Comparison of ENCODE assay signal across 10 cellular contexts in genomic region chr3:139935866-139936817, GRCh38. TPM values are rescaled to one million over a fixed set of nuclear protein-coding genes. Genes with fewer than 3 reads are reported as not detected.
DNase-seq lines count a peak whose midpoint lies in the region; ATAC-seq, FAIRE-seq and TF ChIP-seq lines count a peak whose summit lies in the region.
"Had no signal": no experiment of that assay in that cellular context is flagged by ENCODE, and none has a peak within 500 bp of the region (broad histone marks: within the 10 kb centered on the region; RNA-seq: fewer than 3 reads in every experiment).

No MANE protein-coding gene starts in this region.

- H3K27me3 ChIP-seq in mammary epithelial cell (ENCODE audit: insufficient read depth, low read length): peaks cover 7% of the 10 kb centered on the region

- H3K4me3 ChIP-seq in mammary epithelial cell (replicated peaks in 1 of 3; ENCODE audit: insufficient read depth in 1 of 3, low read depth in 2 of 3, low read length in 3 of 3) (peak overlapping the region in 2 of 3 experiments; percentile 33 to 37), lower leg skin (ENCODE audit: low read depth, poor library complexity, severe bottlenecking) (peak overlapping the region; percentile 10)

- H3K4me1 ChIP-seq in mammary epithelial cell (ENCODE audit: insufficient read depth, low read length): peaks cover 15% of the 10 kb centered on the region

- H3K9me3 ChIP-seq in mammary epithelial cell (replicated peaks; ENCODE audit: insufficient read depth, low read length): no peaks in the 10 kb centered on the region
- H3K9me3 ChIP-seq: neutrophil had no signal

- DNase-seq in activated T-cell treated with anti-CD3 and anti-CD28 coated beads, Interleukin-2, amount 50 U/mL, for 72 hours: no peak
- no peak for DNase-seq in activated T-cell treated with anti-CD3 and anti-CD28 coated beads for 4 hours
- DNase-seq in mammary epithelial cell: peak; percentile 20
- peak in 1 of 2 donors; percentile 87 for DNase-seq in lower leg skin (ENCODE audit: low spot score in 2 of 2)
- DNase-seq in urothelium cell line (ENCODE audit: low spot score): peak; percentile 10
- DNase-seq in occipital lobe (lab: John Stamatoyannopoulos, UW): no peak
- no peak for DNase-seq in EL

- dilution Hi-C loops in mammary epithelial cell (cut with HindIII; ENCODE audit: low sequenced_read_pairs): no loop called here

- no peak for FAIRE-seq in urothelium cell line (lab: Jason Lieb, UNC)

- H3K27ac ChIP-seq in mammary epithelial cell (ENCODE audit: insufficient read depth, low read depth, low read length): no peak overlapping the region
- H3K27ac ChIP-seq: neutrophil had no signal

- H3K36me3 ChIP-seq in mammary epithelial cell (ENCODE audit: insufficient read depth, low read length): no peaks in the 10 kb centered on the region
- H3K36me3 ChIP-seq: neutrophil had no signal

- CTCF ChIA-PET in mammary epithelial cell (lab: Charles Lee; ENCODE audit: low non-redundant PET): interaction anchor here (0.5 to 0.7 kb wide), 5 partner anchors 190 to 1122 kb away, joined by 3 to 20 read pairs (median 4); no protein-coding TSS in a partner anchor

- H4K20me1 ChIP-seq in mammary epithelial cell (ENCODE audit: insufficient read depth, low read length): no peaks in the 10 kb centered on the region

- no peak for ATAC-seq in activated T-cell treated with anti-CD3 and anti-CD28 coated beads, Interleukin-2, amount 50 U/mL, for 72 hours (replicated peaks in 1 of 2)
- no peak for ATAC-seq in GM18520 (IDR thresholded peaks at IDR 0.05; ENCODE audit: unreplicated experiment)

- peak overlapping the region; percentile 94 for H3K4me2 ChIP-seq in mammary epithelial cell (ENCODE audit: insufficient read depth, low read depth, low read length)

- peaks cover 10% of the 10 kb centered on the region for H3K4me1 Mint-ChIP-seq in activated T-cell treated with anti-CD3 and anti-CD28 coated beads, Interleukin-2, amount 50 U/mL, for 72 hours (ENCODE audit: low read depth)

- no peak overlapping the region for H3K27ac Mint-ChIP-seq in activated T-cell treated with anti-CD3 and anti-CD28 coated beads, Interleukin-2, amount 50 U/mL, for 72 hours
- H3K27ac Mint-ChIP-seq: T-helper 1 cell treated with Interleukin-12 subunit alpha and Interleukin-12 subunit beta and Interleukin-4 antibody, amounts not matched to agents 30 μg/mL and 1 μg/mL, for 36 hours had no signal

- peaks cover 0 to 2% of the 10 kb centered on the region in 2 donors for H3K36me3 Mint-ChIP-seq in activated T-cell treated with anti-CD3 and anti-CD28 coated beads, Interleukin-2, amount 50 U/mL, for 72 hours (ENCODE audit: insufficient read depth in 2 of 2)

- peak overlapping the region; percentile 18 to 43 for H3K4me3 Mint-ChIP-seq in activated T-cell treated with anti-CD3 and anti-CD28 coated beads, Interleukin-2, amount 50 U/mL, for 72 hours
- H3K4me3 Mint-ChIP-seq: T-helper 1 cell treated with Interleukin-12 subunit alpha and Interleukin-12 subunit beta and Interleukin-4 antibody, amounts not matched to agents 30 μg/mL and 1 μg/mL, for 36 hours had no signal

- intact Hi-C loops in mammary epithelial cell (cut with micrococcal nuclease) (loop anchor here (5.0 kb wide), 2 partner anchors 801 to 926 kb away; no protein-coding TSS in a partner anchor), lower leg skin (cut with DNase I; ENCODE audit: low total_unique reads) (no loop called here)

- in situ Hi-C loops in mammary epithelial cell (cut with MboI; ENCODE audit: low sequenced_read_pairs in 2 of 2): loop anchor here (25.0 kb wide), 2 partner anchors 349 to 926 kb away; no protein-coding TSS in a partner anchor

- no peaks in the 10 kb centered on the region for H3K79me2 ChIP-seq in mammary epithelial cell (ENCODE audit: insufficient read depth, low read length)

- no peaks in the 10 kb centered on the region for H3K9me3 Mint-ChIP-seq in activated T-cell treated with anti-CD3 and anti-CD28 coated beads, Interleukin-2, amount 50 U/mL, for 72 hours
- H3K9me3 Mint-ChIP-seq: T-helper 1 cell treated with Interleukin-12 subunit alpha and Interleukin-12 subunit beta and Interleukin-4 antibody, amounts not matched to agents 30 μg/mL and 1 μg/mL, for 36 hours had no signal

- peaks cover 73% of the 10 kb centered on the region for H3K27me3 Mint-ChIP-seq in activated T-cell treated with anti-CD3 and anti-CD28 coated beads, Interleukin-2, amount 50 U/mL, for 72 hours (ENCODE audit: low read depth)

- no peak for TF ChIP-seq CTCF in mammary epithelial cell (conservative IDR thresholded peaks at IDR 0.05 in 1 of 2, IDR thresholded peaks at IDR 0.05 in 1 of 2; ENCODE audit: extremely low read depth in 1 of 2, insufficient read depth in 1 of 2, low read depth in 1 of 2, low read length in 2 of 2)
- TF ChIP-seq CTCF in lower leg skin (IDR thresholded peaks at IDR 0.05): no peak

- WGBS in mammary epithelial cell (ENCODE audit: low coverage, missing lambda C conversion rate): 10% methylated on average over 11 of the region's 42 CpGs
- 1 to 3% methylated on average over 20 to 34 of the region's 42 CpGs for WGBS in lower leg skin, 2 donors

- no TSS peak for BruUV-seq in mammary epithelial cell (replicated peaks; lab: Mats Ljungman, UMichigan)

- H2AFZ ChIP-seq in mammary epithelial cell (ENCODE audit: low read depth, low read length): peak overlapping the region; percentile 72

- H3K9ac ChIP-seq in mammary epithelial cell (ENCODE audit: insufficient read depth, low read length): no peak overlapping the region

- TF ChIP-seq POLR2A in lower leg skin (IDR thresholded peaks at IDR 0.05): no peak

RNA-seq across cellular contexts. Expression of gene CLSTN2, which starts 1.2 kb away (rescaled TPM):
- total RNA-seq in activated T-cell treated with anti-CD3 and anti-CD28 coated beads, Interleukin-2, amount 50 U/mL, for 72 hours: not detected
- total RNA-seq in mammary epithelial cell (1 to 10 TPM in 1 of 2 donors, under 1 TPM in 1; 0.16 to 2.0 TPM), lower leg skin (1 to 10 TPM; 3.1 to 7.9 (median 4.7) TPM), occipital lobe (10.3 TPM)
- polyA plus RNA-seq in mammary epithelial cell: 0.56 TPM
- 0.05 TPM for polyA minus RNA-seq in mammary epithelial cell

Comparison
In these comparisons a context has a peak if more than half of its experiments do, and no peak if none do; other contexts are left out.
1. DNase-seq: peak in mammary epithelial cell (single experiment) and urothelium cell line (single experiment); none in activated T-cell treated with anti-CD3 and anti-CD28 coated beads, Interleukin-2, amount 50 U/mL, for 72 hours (0 of 2), activated T-cell treated with anti-CD3 and anti-CD28 coated beads for 4 hours (single experiment), occipital lobe (single experiment) and EL (single experiment).